Comparison of ENCODE assay signal across 16 cellular contexts in genomic region chr14:93974833-93975232, GRCh38. TPM values are rescaled to one million over a fixed set of nuclear protein-coding genes. Genes with fewer than 3 reads are reported as not detected.
DNase-seq lines count a peak whose midpoint lies in the region; ATAC-seq and TF ChIP-seq lines count a peak whose summit lies in the region.
"Had no signal": no experiment of that assay in that cellular context is flagged by ENCODE, and none has a peak within 500 bp of the region (broad histone marks: within the 10 kb centered on the region; RNA-seq: fewer than 3 reads in every experiment).

No MANE protein-coding gene starts in this region.

- H3K9me3 Mint-ChIP-seq in activated CD4-positive, alpha-beta T cell treated with anti-CD3 and anti-CD28 coated beads, Interleukin-2, amount 10 ng/mL, durations not matched to agents 7 days and 5 days, result peaks cover 21% of the 10 kb centered on the region

- no peaks in the 10 kb centered on the region for H3K27me3 ChIP-seq in SJCRH30
- no peaks in the 10 kb centered on the region for H3K27me3 ChIP-seq in cardiac muscle cell
- H3K27me3 ChIP-seq in tibial artery, result no peaks in the 10 kb centered on the region
- H3K27me3 ChIP-seq: SJSA1, thyroid gland had no signal

- POLR2A ChIA-PET in activated CD4-positive, alpha-beta T cell treated with anti-CD3 and anti-CD28 coated beads, Interleukin-2, amount 10 ng/mL, durations not matched to agents 7 days and 5 days (lab: Charles Lee), result no interaction called here

- H3K9me3 ChIP-seq in SJCRH30 (replicated peaks) (no peaks in the 10 kb centered on the region), cardiac muscle cell (ENCODE audit: low read depth) (no peaks in the 10 kb centered on the region), tibial artery (no peaks in the 10 kb centered on the region)
- H3K9me3 ChIP-seq: mucosa of descending colon, SJSA1, thyroid gland had no signal

- TF ChIP-seq CTCF in cardiac muscle cell (IDR thresholded peaks at IDR 0.05; ENCODE audit: low read depth, low read length) (no peak), tibial artery (IDR thresholded peaks at IDR 0.05) (no peak)

- H3K4me3 ChIP-seq in SJCRH30 (no peak overlapping the region), cardiac muscle cell (no peak overlapping the region), tibial artery (peak overlapping the region; percentile 50 to 53)
- H3K4me3 ChIP-seq: mucosa of descending colon, thyroid gland had no signal

- H3K4me1 ChIP-seq in SJCRH30 (peaks cover 29% of the 10 kb centered on the region), cardiac muscle cell (ENCODE audit: low read depth) (peaks cover 51% of the 10 kb centered on the region), tibial artery (peaks cover 0 to 72% (median 34%) of the 10 kb centered on the region in 4 donors)
- H3K4me1 ChIP-seq: thyroid gland had no signal

- H3K4me1 Mint-ChIP-seq in activated CD4-positive, alpha-beta T cell treated with anti-CD3 and anti-CD28 coated beads, Interleukin-2, amount 10 ng/mL, durations not matched to agents 7 days and 5 days, result peaks cover 96% of the 10 kb centered on the region

- H3K36me3 ChIP-seq in SJCRH30 (no peaks in the 10 kb centered on the region), cardiac muscle cell (no peaks in the 10 kb centered on the region), tibial artery (no peaks in the 10 kb centered on the region)
- H3K36me3 ChIP-seq: SJSA1, thyroid gland had no signal

- no peak for DNase-seq in activated CD4-positive, alpha-beta T cell treated with anti-CD3 and anti-CD28 coated beads, Interleukin-2, amount 10 ng/mL, durations not matched to agents 7 days and 5 days
- no peak for DNase-seq in activated CD4-positive, alpha-beta T cell treated with anti-CD3 and anti-CD28 coated beads for 48 hours
- peak; percentile 69 to 78 for DNase-seq in SJCRH30
- DNase-seq in cardiac muscle cell (ENCODE audit: low read depth in 1 of 2, low spot score in 1 of 2), result no peak
- DNase-seq in tibial artery, result peak; percentile 42 to 85
- no peak for DNase-seq in HuH-7.5 (ENCODE audit: low spot score)
- DNase-seq in NCI-H2081 treated with DMSO at 0.1 percent for 48 hours (lab: John Stamatoyannopoulos, UW), result no peak
- DNase-seq: cortex of kidney, NCI-H2227 treated with DMSO at 0.1 percent for 48 hours, thyroid gland had no signal

- no peak for ATAC-seq in HG02973 (IDR thresholded peaks at IDR 0.05; ENCODE audit: unreplicated experiment)
- ATAC-seq: mucosa of descending colon had no signal

- CTCF ChIA-PET in activated CD4-positive, alpha-beta T cell treated with anti-CD3 and anti-CD28 coated beads, Interleukin-2, amount 10 ng/mL, durations not matched to agents 7 days and 5 days (lab: Charles Lee), result interaction anchor here (1.0 to 14.3 kb wide), 6 partner anchors 10 to 38 kb away, joined by 3 to 173 read pairs (median 4); no protein-coding TSS in a partner anchor

- intact Hi-C loops in tibial artery (cut with DNase I; ENCODE audit: low total_unique reads), result no loop called here

- H3K4me3 Mint-ChIP-seq in activated CD4-positive, alpha-beta T cell treated with anti-CD3 and anti-CD28 coated beads, Interleukin-2, amount 10 ng/mL, durations not matched to agents 7 days and 5 days, result peak overlapping the region; percentile 73

- H3K27ac Mint-ChIP-seq in activated CD4-positive, alpha-beta T cell treated with anti-CD3 and anti-CD28 coated beads, Interleukin-2, amount 10 ng/mL, durations not matched to agents 7 days and 5 days, result peak overlapping the region; percentile 95

- no peaks in the 10 kb centered on the region for H3K27me3 Mint-ChIP-seq in activated CD4-positive, alpha-beta T cell treated with anti-CD3 and anti-CD28 coated beads, Interleukin-2, amount 10 ng/mL, durations not matched to agents 7 days and 5 days
- H3K27me3 Mint-ChIP-seq: activated naive CD4-positive, alpha-beta T cell treated with anti-CD3 and anti-CD28 coated beads, Interleukin-2, amount 50 U/mL, for 24 hours had no signal

- H3K36me3 Mint-ChIP-seq in activated CD4-positive, alpha-beta T cell treated with anti-CD3 and anti-CD28 coated beads, Interleukin-2, amount 10 ng/mL, durations not matched to agents 7 days and 5 days (ENCODE audit: low read depth), result peaks cover 56% of the 10 kb centered on the region

- H3K27ac ChIP-seq in SJCRH30, result peak overlapping the region; percentile 30
- H3K27ac ChIP-seq in cardiac muscle cell, result peak overlapping the region; percentile 100
- peak overlapping the region; percentile 89 for H3K27ac ChIP-seq in tibial artery
- H3K27ac ChIP-seq: SJSA1, thyroid gland had no signal

RNA-seq across cellular contexts. Expression of gene ASB2, which starts 1.5 kb away (rescaled TPM):
- 10 to 100 TPM; 20.7 to 21.1 TPM for total RNA-seq in activated CD4-positive, alpha-beta T cell treated with anti-CD3 and anti-CD28 coated beads, Interleukin-2, amount 10 ng/mL, durations not matched to agents 7 days and 5 days
- 2.3 and 2.4 TPM in 2 replicates for total RNA-seq in SJCRH30 (2014; rRNA removed; shearing (Covaris generic))
- 208 and 240 TPM in 2 replicates for total RNA-seq in cardiac muscle cell
- 165 and 191 TPM in 2 replicates for polyA plus RNA-seq in cardiac muscle cell

RNA-seq across cellular contexts. Expression of gene CCDC197, which starts 22.3 kb away (rescaled TPM):
- total RNA-seq in activated CD4-positive, alpha-beta T cell treated with anti-CD3 and anti-CD28 coated beads, Interleukin-2, amount 10 ng/mL, durations not matched to agents 7 days and 5 days, result not detected
- total RNA-seq in SJCRH30 (2014; rRNA removed; shearing (Covaris generic)), result not detected in 2 replicates
- total RNA-seq in cardiac muscle cell, result not detected in 2 replicates
- 0.21 TPM in 1 of 2 replicates, not detected in the other for polyA plus RNA-seq in cardiac muscle cell
- total RNA-seq: mucosa of descending colon, renal cortical epithelial cell, SJSA1, thyroid gland had no signal
- polyA plus RNA-seq: AG04450 had no signal

RNA-seq across cellular contexts. Expression of gene FAM181A, which starts 47.7 kb away (rescaled TPM):
- total RNA-seq in activated CD4-positive, alpha-beta T cell treated with anti-CD3 and anti-CD28 coated beads, Interleukin-2, amount 10 ng/mL, durations not matched to agents 7 days and 5 days, result not detected
- total RNA-seq in SJCRH30 (2014; rRNA removed; shearing (Covaris generic)), result not detected in 2 replicates
- total RNA-seq in cardiac muscle cell, result not detected in 2 replicates
- 0.16 TPM in 1 of 2 replicates, not detected in the other for polyA plus RNA-seq in cardiac muscle cell
- total RNA-seq: mucosa of descending colon, renal cortical epithelial cell, SJSA1 had no signal
- polyA plus RNA-seq: AG04450 had no signal

RNA-seq across cellular contexts. Expression of gene OTUB2, which starts 51.3 kb away (rescaled TPM):
- total RNA-seq in activated CD4-positive, alpha-beta T cell treated with anti-CD3 and anti-CD28 coated beads, Interleukin-2, amount 10 ng/mL, durations not matched to agents 7 days and 5 days, result 1 to 10 TPM; 2.3 to 2.4 TPM
- 0.51 and 0.55 TPM in 2 replicates for total RNA-seq in SJCRH30 (2014; rRNA removed; shearing (Covaris generic))
- total RNA-seq in cardiac muscle cell, result 2.4 and 4.1 TPM in 2 replicates
- polyA plus RNA-seq in cardiac muscle cell, result 4.3 and 4.4 TPM in 2 replicates

Comparison
In these comparisons a context has a peak if more than half of its experiments do, and no peak if none do; other contexts are left out.
1. DNase-seq: peak in SJCRH30 (2 of 2) and tibial artery (2 of 2); none in activated CD4-positive, alpha-beta T cell treated with anti-CD3 and anti-CD28 coated beads, Interleukin-2, amount 10 ng/mL, durations not matched to agents 7 days and 5 days (single experiment), activated CD4-positive, alpha-beta T cell treated with anti-CD3 and anti-CD28 coated beads for 48 hours (single experiment), cardiac muscle cell (0 of 2), HuH-7.5 (single experiment) and NCI-H2081 treated with DMSO at 0.1 percent for 48 hours (single experiment).
2. H3K27ac ChIP-seq: peak in every context shown above with its lines; median percentile 100 in cardiac muscle cell; 89 in tibial artery; 30 in SJCRH30.
3. H3K4me3 ChIP-seq: peak in tibial artery (2 of 2); none in SJCRH30 (single experiment) and cardiac muscle cell (single experiment).